In genomic region chr14:69715725-69716482, GRCh38 we compare ENCODE assay signal across 8 cellular contexts. TPM values are rescaled to one million over a fixed set of nuclear protein-coding genes. Genes with fewer than 3 reads are reported as not detected.
DNase-seq lines count a peak whose midpoint lies in the region; ATAC-seq and TF ChIP-seq lines count a peak whose summit lies in the region.

No MANE protein-coding gene starts in this region.

- 53 to 66% (median 63%) methylated on average over 13 of the region's 13 CpGs for WGBS in stomach, 5 donors

- DNase-seq in GM04504 (ENCODE audit: low read depth), result peak; percentile 50
- DNase-seq in NCI-H2227 treated with DMSO at 0.1 percent for 48 hours (lab: John Stamatoyannopoulos, UW), result peak; percentile 36
- DNase-seq in caudate nucleus (lab: John Stamatoyannopoulos, UW), result peak in 34 of 61 donors; percentile 19 to 90 (median 42)
- peak; percentile 79 for DNase-seq in kidney tubule cell (ENCODE audit: low spot score)
- peak; percentile 73 for DNase-seq in stomach
- DNase-seq in cortex of kidney (lab: John Stamatoyannopoulos, UW), result no peak

- peaks cover 48 to 86% (median 73%) of the 10 kb centered on the region in 4 donors for H3K4me1 ChIP-seq in stomach

- peak; percentile 12 for TF ChIP-seq EP300 in stomach (IDR thresholded peaks at IDR 0.05)

- intact Hi-C loops in stomach (cut with DNase I; ENCODE audit: low total_unique reads), result no loop called here

- TF ChIP-seq POLR2A in stomach (IDR thresholded peaks at IDR 0.05), result no peak

- H3K27me3 ChIP-seq in stomach, result no peaks in the 10 kb centered on the region

- H3K9me3 ChIP-seq in stomach, result no peaks in the 10 kb centered on the region

- ATAC-seq in HG03378 (IDR thresholded peaks at IDR 0.05; ENCODE audit: unreplicated experiment) (no peak), HG02852 (IDR thresholded peaks at IDR 0.05; ENCODE audit: unreplicated experiment) (no peak)

- TF ChIP-seq CTCF in stomach (IDR thresholded peaks at IDR 0.05), result no peak

- H3K4me3 ChIP-seq in stomach, result no peak overlapping the region

- H3K27ac ChIP-seq in caudate nucleus (ENCODE audit: low read depth, low read length), result peak overlapping the region; percentile 2
- H3K27ac ChIP-seq in stomach, result peak overlapping the region in 4 of 5 donors; percentile 49 to 71 (median 66)

- H3K36me3 ChIP-seq in stomach, result peaks cover 0 to 20% (median 11%) of the 10 kb centered on the region in 4 donors

RNA-seq across cellular contexts. Expression of gene SRSF5, which starts 51.0 kb away (rescaled TPM):
- total RNA-seq in stomach, result 100 to 1,000 TPM; 190 to 540 (median 394) TPM
- 100 to 1,000 TPM; 141 to 314 (median 216) TPM for polyA plus RNA-seq in stomach
